9 cellular contexts compared by ENCODE assay signal in the genomic region with DNA sequence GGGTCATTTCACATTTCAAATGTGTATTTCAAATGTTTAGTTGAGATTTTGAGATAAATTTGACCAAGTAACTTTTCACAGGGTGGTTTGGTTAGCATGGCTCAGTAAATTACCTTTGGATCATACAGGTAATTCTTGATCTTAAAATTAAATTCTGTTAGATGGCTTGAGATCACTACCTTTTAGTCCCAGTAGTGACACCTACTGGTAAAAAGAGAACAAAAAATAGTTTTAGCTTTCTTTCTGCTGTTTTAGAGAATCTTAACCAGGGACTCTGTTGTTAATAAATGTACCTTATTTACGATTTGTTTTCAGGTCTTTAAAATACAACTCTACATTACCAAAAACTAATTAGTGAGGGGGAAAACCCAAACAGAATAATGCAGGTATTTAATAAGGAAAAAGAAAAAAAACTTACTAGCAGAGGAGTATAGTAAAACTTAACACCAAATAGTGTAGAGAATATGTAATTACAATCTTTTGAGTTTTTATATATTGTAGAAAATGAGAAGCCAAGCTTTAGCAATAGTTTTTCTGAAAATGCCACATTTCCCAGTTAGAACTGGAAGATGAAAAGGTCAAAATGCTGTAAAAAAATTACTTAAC.
A peak's percentile ranks its signal among the peaks of the same experiment; 100 is the strongest.
DNase-seq lines count a peak whose midpoint lies in the region; ATAC-seq, FAIRE-seq and TF ChIP-seq lines count a peak whose summit lies in the region.
"Had no signal": no experiment of that assay in that cellular context is flagged by ENCODE, and none has a peak within 500 bp of the region (broad histone marks: within the 10 kb centered on the region; RNA-seq: fewer than 3 reads in every experiment).

No MANE protein-coding gene starts in this region.

- POLR2A ChIA-PET in SK-N-SH (lab: Yijun Ruan, JAX), result no interaction called here

- FAIRE-seq in G401.6 (lab: Jason Lieb, UNC), result peak; percentile 86

- ATAC-seq in HG02798 (IDR thresholded peaks at IDR 0.05; ENCODE audit: poor library complexity, unreplicated experiment), result peak; percentile 55
- peak; percentile 51 for ATAC-seq in left lobe of liver
- ATAC-seq in GM18907 (IDR thresholded peaks at IDR 0.05; ENCODE audit: unreplicated experiment), result no peak
- no peak for ATAC-seq in HG03039 (IDR thresholded peaks at IDR 0.05; ENCODE audit: unreplicated experiment)

- no peaks in the 10 kb centered on the region for H4K20me1 ChIP-seq in SK-N-SH (ENCODE audit: insufficient read depth)

- H3K4me1 ChIP-seq in SK-N-SH (ENCODE audit: control insufficient read depth in 1 of 2, insufficient read depth in 2 of 2, low read depth in 1 of 2, low read length in 1 of 2), result peaks cover 0 to 10% of the 10 kb centered on the region in 2 experiments; a peak in 2 of 4 replicates
- H3K4me1 ChIP-seq: SJSA1 had no signal

- no peaks in the 10 kb centered on the region for H3F3A ChIP-seq in SK-N-SH (replicated peaks; ENCODE audit: insufficient read depth)

- H3K4me3 ChIP-seq in SK-N-SH (ENCODE audit: low read depth in 2 of 2, low read length in 1 of 2), result peak overlapping the region in 1 of 2 experiments; percentile 11; a peak in 1 of 4 replicates
- H3K4me3 ChIP-seq: SJSA1 had no signal

- no peaks in the 10 kb centered on the region for H3K27me3 ChIP-seq in SK-N-SH (ENCODE audit: insufficient read depth)
- H3K27me3 ChIP-seq: SJSA1 had no signal

- WGBS in SK-N-SH (ENCODE audit: low lambda C conversion rate), result 0% methylated on average over 1 of the region's 1 CpG

- no peaks in the 10 kb centered on the region for H3K9me3 ChIP-seq in SK-N-SH
- H3K9me3 ChIP-seq: SJSA1 had no signal

- no peak for DNase-seq in SK-N-SH
- DNase-seq in left lobe of liver (ENCODE audit: low spot score), result no peak
- DNase-seq in activated naive CD4-positive, alpha-beta T cell (lab: John Stamatoyannopoulos, UW), result no peak
- DNase-seq in activated CD4-positive, alpha-beta T cell treated with anti-CD3 and anti-CD28 coated beads for 1 hour, result no peak

- no peaks in the 10 kb centered on the region for H3K79me2 ChIP-seq in SK-N-SH (ENCODE audit: insufficient read depth)

- peak; percentile 56 for TF ChIP-seq RAD21 in SK-N-SH (IDR thresholded peaks at IDR 0.05; ENCODE audit: low read length)

- no peak overlapping the region for H3K9ac ChIP-seq in SK-N-SH

- H3K4me2 ChIP-seq in SK-N-SH, result no peak overlapping the region

- CTCF ChIA-PET in SK-N-SH (lab: Yijun Ruan, JAX), result interaction anchor here (0.6 to 4.0 kb wide), 38 partner anchors 9 to 960 kb away, joined by 3 to 35 read pairs (median 3); no protein-coding TSS in a partner anchor

- no peaks in the 10 kb centered on the region for H3K36me3 ChIP-seq in SK-N-SH (replicated peaks in 1 of 2; ENCODE audit: control insufficient read depth in 1 of 2, insufficient read depth in 2 of 2, low read length in 1 of 2)
- H3K36me3 ChIP-seq: SJSA1 had no signal

- no peak overlapping the region for H3K27ac ChIP-seq in SK-N-SH (ENCODE audit: low read depth in 2 of 2, low read length in 1 of 2)
- H3K27ac ChIP-seq: SJSA1 had no signal

- H3K9me2 ChIP-seq in SK-N-SH, result no peaks in the 10 kb centered on the region

- H2AFZ ChIP-seq in SK-N-SH (ENCODE audit: low read depth), result no peak overlapping the region

- no peak for TF ChIP-seq EP300 in SK-N-SH (IDR thresholded peaks at IDR 0.05; ENCODE audit: borderline replicate concordance in 1 of 2, low read depth in 1 of 2, low read length in 1 of 2)

- peak; percentile 77 for TF ChIP-seq CTCF in SK-N-SH (IDR thresholded peaks at IDR 0.05)

TF ChIP-seq in SK-N-SH, 30 proteins besides CTCF, POLR2A, EP300 and RAD21:
- no peak for TF ChIP-seq RCOR1 (IDR thresholded peaks at IDR 0.05; ENCODE audit: low read length)
- peak; percentile 24; the same call in 1 of the 2 replicates for TF ChIP-seq SMC3 (IDR thresholded peaks at IDR 0.05; ENCODE audit: low read depth, low read length)
- TF ChIP-seq RFX5 (IDR thresholded peaks at IDR 0.05; ENCODE audit: low read length), result no peak
- TF ChIP-seq, protein P1, sequence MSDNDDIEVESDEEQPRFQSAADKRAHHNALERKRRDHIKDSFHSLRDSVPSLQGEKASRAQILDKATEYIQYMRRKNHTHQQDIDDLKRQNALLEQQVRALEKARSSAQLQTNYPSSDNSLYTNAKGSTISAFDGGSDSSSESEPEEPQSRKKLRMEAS (IDR thresholded peaks at IDR 0.05; ENCODE audit: low read depth), result no peak
- no peak for TF ChIP-seq SIN3A (IDR thresholded peaks at IDR 0.05; ENCODE audit: borderline replicate concordance, low read depth, low read length)
- TF ChIP-seq MXI1 (IDR thresholded peaks at IDR 0.05; ENCODE audit: low read depth, low read length), result no peak
- TF ChIP-seq, protein P2, sequence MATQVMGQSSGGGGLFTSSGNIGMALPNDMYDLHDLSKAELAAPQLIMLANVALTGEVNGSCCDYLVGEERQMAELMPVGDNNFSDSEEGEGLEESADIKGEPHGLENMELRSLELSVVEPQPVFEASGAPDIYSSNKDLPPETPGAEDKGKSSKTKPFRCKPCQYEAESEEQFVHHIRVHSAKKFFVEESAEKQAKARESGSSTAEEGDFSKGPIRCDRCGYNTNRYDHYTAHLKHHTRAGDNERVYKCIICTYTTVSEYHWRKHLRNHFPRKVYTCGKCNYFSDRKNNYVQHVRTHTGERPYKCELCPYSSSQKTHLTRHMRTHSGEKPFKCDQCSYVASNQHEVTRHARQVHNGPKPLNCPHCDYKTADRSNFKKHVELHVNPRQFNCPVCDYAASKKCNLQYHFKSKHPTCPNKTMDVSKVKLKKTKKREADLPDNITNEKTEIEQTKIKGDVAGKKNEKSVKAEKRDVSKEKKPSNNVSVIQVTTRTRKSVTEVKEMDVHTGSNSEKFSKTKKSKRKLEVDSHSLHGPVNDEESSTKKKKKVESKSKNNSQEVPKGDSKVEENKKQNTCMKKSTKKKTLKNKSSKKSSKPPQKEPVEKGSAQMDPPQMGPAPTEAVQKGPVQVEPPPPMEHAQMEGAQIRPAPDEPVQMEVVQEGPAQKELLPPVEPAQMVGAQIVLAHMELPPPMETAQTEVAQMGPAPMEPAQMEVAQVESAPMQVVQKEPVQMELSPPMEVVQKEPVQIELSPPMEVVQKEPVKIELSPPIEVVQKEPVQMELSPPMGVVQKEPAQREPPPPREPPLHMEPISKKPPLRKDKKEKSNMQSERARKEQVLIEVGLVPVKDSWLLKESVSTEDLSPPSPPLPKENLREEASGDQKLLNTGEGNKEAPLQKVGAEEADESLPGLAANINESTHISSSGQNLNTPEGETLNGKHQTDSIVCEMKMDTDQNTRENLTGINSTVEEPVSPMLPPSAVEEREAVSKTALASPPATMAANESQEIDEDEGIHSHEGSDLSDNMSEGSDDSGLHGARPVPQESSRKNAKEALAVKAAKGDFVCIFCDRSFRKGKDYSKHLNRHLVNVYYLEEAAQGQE (IDR thresholded peaks at IDR 0.05; ENCODE audit: low read depth, low read length), result no peak
- no peak for TF ChIP-seq GABPA (IDR thresholded peaks at IDR 0.05; ENCODE audit: low read depth)
- no peak for TF ChIP-seq FOXM1 (IDR thresholded peaks at IDR 0.05; ENCODE audit: low read depth)

Comparison
In these comparisons a context has a peak if more than half of its experiments do, and no peak if none do; other contexts are left out.
1. ATAC-seq: peak in HG02798 (single experiment) and left lobe of liver (single experiment); none in GM18907 (single experiment) and HG03039 (single experiment).